ENCODE assay signal across 15 cellular contexts in the genomic region with DNA sequence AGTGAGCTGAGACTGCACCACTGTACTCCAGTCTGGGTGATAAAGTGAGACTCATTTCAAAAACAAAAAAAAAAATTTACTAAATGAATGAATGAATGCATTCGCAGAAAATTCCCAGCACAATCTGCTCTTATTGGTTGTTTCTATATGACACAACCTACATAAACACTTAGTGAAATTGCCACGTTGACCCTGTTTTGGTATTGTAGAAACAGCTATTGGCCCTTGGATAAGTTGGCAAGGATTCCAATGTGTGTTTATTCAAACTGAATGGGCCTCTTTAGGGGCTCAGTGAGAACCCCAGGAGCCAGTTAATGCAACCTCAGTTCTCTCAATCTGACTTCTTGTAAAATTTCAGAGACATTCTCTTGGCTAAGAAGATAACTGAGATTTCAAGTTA.
DNase-seq lines count a peak whose midpoint lies in the region; ATAC-seq, FAIRE-seq and TF ChIP-seq lines count a peak whose summit lies in the region.
"Had no signal": no experiment of that assay in that cellular context is flagged by ENCODE, and none has a peak within 500 bp of the region (broad histone marks: within the 10 kb centered on the region; RNA-seq: fewer than 3 reads in every experiment).

No MANE protein-coding gene starts in this region.

- no peaks in the 10 kb centered on the region for H3K79me1 ChIP-seq in IMR-90 (ENCODE audit: low read depth in 1 of 2, low read length in 2 of 2)

- no peaks in the 10 kb centered on the region for H3K9me3 ChIP-seq in IMR-90 (ENCODE audit: control insufficient read depth, insufficient read depth, low read length)
- H3K9me3 ChIP-seq in OCI-LY1 (ENCODE audit: low read length), result no peaks in the 10 kb centered on the region
- no peaks in the 10 kb centered on the region for H3K9me3 ChIP-seq in endothelial cell of umbilical vein (replicated peaks; ENCODE audit: control insufficient read depth, insufficient read depth, low read length)
- no peaks in the 10 kb centered on the region for H3K9me3 ChIP-seq in smooth muscle cell (replicated peaks; ENCODE audit: low read depth)
- H3K9me3 ChIP-seq: ascending aorta had no signal

- H2BK15ac ChIP-seq in IMR-90 (ENCODE audit: low read depth, low read length), result 0 out of 3 replicates have a peak overlapping the region, but pooled peaks have one; percentile 28

- 0 out of 2 replicates have a peak overlapping the region, but pooled peaks have one; percentile 14 for H4K5ac ChIP-seq in IMR-90 (ENCODE audit: low read depth, low read length)

- H3K9ac ChIP-seq in IMR-90 (ENCODE audit: low read depth, low read length) (no peak overlapping the region), OCI-LY1 (ENCODE audit: low read length) (peak overlapping the region; percentile 47), endothelial cell of umbilical vein (replicated peaks; ENCODE audit: extremely low read depth, insufficient read depth, low read length) (peak overlapping the region; percentile 72), smooth muscle cell (ENCODE audit: low read depth) (no peak overlapping the region)

- 0 out of 2 replicates have a peak overlapping the region, but pooled peaks have one; percentile 7 for H3K18ac ChIP-seq in IMR-90 (ENCODE audit: low read depth, low read length)

- no CpG with 5 or more reads among the region's 2 CpGs for WGBS in IMR-90 (ENCODE audit: extremely low coverage in 2 of 2, insufficient read length in 1 of 2), 2 experiments
- 81% methylated on average over 2 of the region's 2 CpGs for WGBS in smooth muscle cell (ENCODE audit: low lambda C conversion rate)

- H3K27me3 ChIP-seq in IMR-90 (ENCODE audit: control insufficient read depth, insufficient read depth, low read length) (no peaks in the 10 kb centered on the region), OCI-LY1 (ENCODE audit: insufficient read depth, low read length) (no peaks in the 10 kb centered on the region), endothelial cell of umbilical vein (ENCODE audit: control insufficient read depth in 2 of 2, insufficient read depth in 2 of 2, low read length in 2 of 2) (no peaks in the 10 kb centered on the region), smooth muscle cell (ENCODE audit: low read depth) (no peaks in the 10 kb centered on the region)
- H3K27me3 ChIP-seq: ascending aorta had no signal

- no peak overlapping the region for H2BK20ac ChIP-seq in IMR-90 (ENCODE audit: low read depth, low read length)

- H3K4me3 ChIP-seq in IMR-90 (ENCODE audit: insufficient read depth, low read depth, low read length) (no peak overlapping the region), OCI-LY1 (ENCODE audit: low read depth, low read length, poor library complexity, severe bottlenecking) (peak overlapping the region; percentile 45), endothelial cell of umbilical vein (replicated peaks in 1 of 3; ENCODE audit: insufficient read depth in 1 of 3, low read depth in 1 of 3, low read length in 3 of 3) (peak overlapping the region in 1 of 3 experiments; percentile 31), smooth muscle cell (no peak overlapping the region)

- FAIRE-seq in endothelial cell of umbilical vein (lab: Jason Lieb, UNC), result no peak
- FAIRE-seq: kidney had no signal

- H3K9me2 ChIP-seq in OCI-LY1 (ENCODE audit: low read depth, low read length), result no peaks in the 10 kb centered on the region

- H4K20me1 ChIP-seq in IMR-90 (ENCODE audit: insufficient read depth, low read length) (no peaks in the 10 kb centered on the region), OCI-LY1 (ENCODE audit: insufficient read depth, low read length) (no peaks in the 10 kb centered on the region), endothelial cell of umbilical vein (replicated peaks; ENCODE audit: control insufficient read depth, extremely low read depth, insufficient read depth, low read length) (no peaks in the 10 kb centered on the region), smooth muscle cell (ENCODE audit: low read depth) (no peaks in the 10 kb centered on the region)

- H4K8ac ChIP-seq in IMR-90 (ENCODE audit: low read depth in 2 of 2, low read length in 2 of 2), result peak overlapping the region; percentile 69 to 74; a peak in 3 of 4 replicates

- in situ Hi-C loops in IMR-90 (cut with MboI; ENCODE audit: low sequenced_read_pairs), result no loop called here

- CTCF ChIA-PET in IMR-90 (lab: Yijun Ruan, JAX) (no interaction called here), endothelial cell of umbilical vein (lab: Charles Lee) (interaction anchor here (0.6 to 3.8 kb wide), 9 partner anchors 9 to 238 kb away, joined by 3 to 28 read pairs (median 4); a partner anchor contains a TSS), HEK293T (lab: Yijun Ruan, JAX) (interaction anchor here (0.5 to 0.7 kb wide), 4 partner anchors 18 to 182 kb away, joined by 3 to 4 read pairs (median 3); a partner anchor contains a TSS)

- no peak overlapping the region for H3K56ac ChIP-seq in IMR-90 (ENCODE audit: extremely low read depth, insufficient read depth, low read length)

- H2BK120ac ChIP-seq in IMR-90 (ENCODE audit: low read depth, low read length), result no peak overlapping the region

- H3K4me1 ChIP-seq in IMR-90 (ENCODE audit: control insufficient read depth, insufficient read depth, low read length), result peaks cover 14% of the 10 kb centered on the region
- H3K4me1 ChIP-seq in OCI-LY1 (ENCODE audit: insufficient read depth, low read length, severe bottlenecking), result peaks cover 44% of the 10 kb centered on the region
- peaks cover 48% of the 10 kb centered on the region for H3K4me1 ChIP-seq in endothelial cell of umbilical vein (ENCODE audit: control insufficient read depth, extremely low read depth, insufficient read depth, low read length)
- H3K4me1 ChIP-seq in smooth muscle cell (ENCODE audit: low read depth), result peaks cover 10% of the 10 kb centered on the region

- H2AK5ac ChIP-seq in IMR-90 (ENCODE audit: low read depth, low read length), result no peak overlapping the region

- TF ChIP-seq RAD21 in IMR-90 (IDR thresholded peaks at IDR 0.05; ENCODE audit: low read length), result no peak

- no peaks in the 10 kb centered on the region for H3K79me2 ChIP-seq in OCI-LY1 (ENCODE audit: insufficient read depth, low read length)
- H3K79me2 ChIP-seq in endothelial cell of umbilical vein (ENCODE audit: control insufficient read depth, insufficient read depth, low read length), result no peaks in the 10 kb centered on the region
- H3K79me2 ChIP-seq in smooth muscle cell (ENCODE audit: low read depth), result no peaks in the 10 kb centered on the region

- TF ChIP-seq POLR2A in IMR-90 (IDR thresholded peaks at IDR 0.05; ENCODE audit: low read depth, low read length) (no peak), endothelial cell of umbilical vein (IDR thresholded peaks at IDR 0.05; ENCODE audit: low read depth, low read length) (no peak)

- H2AFZ ChIP-seq in IMR-90 (replicated peaks; ENCODE audit: low read length, poor library complexity) (no peak overlapping the region), OCI-LY1 (ENCODE audit: low read length) (no peak overlapping the region), endothelial cell of umbilical vein (ENCODE audit: low read depth, low read length) (peak overlapping the region; percentile 45), smooth muscle cell (ENCODE audit: low read depth) (peak overlapping the region; percentile 67)

- H2BK5ac ChIP-seq in IMR-90 (ENCODE audit: low read depth, low read length, poor library complexity, severe bottlenecking), result peak overlapping the region; percentile 1

- H3K4me2 ChIP-seq in IMR-90 (ENCODE audit: low read depth, low read length) (no peak overlapping the region), OCI-LY1 (ENCODE audit: low read length) (peak overlapping the region; percentile 86), endothelial cell of umbilical vein (ENCODE audit: insufficient read depth, low read length) (peak overlapping the region; percentile 90), smooth muscle cell (no peak overlapping the region)

- BruUV-seq in IMR-90 (replicated peaks; lab: Mats Ljungman, UMichigan), result no TSS peak
- no TSS peak for BruUV-seq in endothelial cell of umbilical vein (replicated peaks; lab: Mats Ljungman, UMichigan)

- POLR2A ChIA-PET in IMR-90 (lab: Charles Lee; ENCODE audit: unreplicated experiment), result no interaction called here
- POLR2A ChIA-PET in endothelial cell of umbilical vein (lab: Charles Lee), result interaction anchor here (0.7 to 2.3 kb wide), 5 partner anchors 60 to 173 kb away, joined by 3 to 12 read pairs (median 4); a partner anchor contains a TSS
- POLR2A ChIA-PET in HEK293T (lab: Yijun Ruan, JAX), result no interaction called here

- no peak overlapping the region; the same call in 1 of the 2 replicates for H3K14ac ChIP-seq in IMR-90 (replicated peaks; ENCODE audit: low read depth, low read length)

- no peak for ATAC-seq in IMR-90 (ENCODE audit: low read depth)

- no peak for TF ChIP-seq CTCF in IMR-90 (conservative IDR thresholded peaks at IDR 0.05; ENCODE audit: low read depth, low read length)
- TF ChIP-seq CTCF in OCI-LY1 (IDR thresholded peaks at IDR 0.05; ENCODE audit: low read length), result no peak
- no peak for TF ChIP-seq CTCF in endothelial cell of umbilical vein (IDR thresholded peaks at IDR 0.05; ENCODE audit: extremely low read depth in 1 of 2, insufficient read depth in 1 of 2, low read depth in 1 of 2, low read length in 2 of 2)
- no peak for TF ChIP-seq CTCF in smooth muscle cell (IDR thresholded peaks at IDR 0.05; ENCODE audit: borderline replicate concordance, insufficient read depth, poor library complexity, severe bottlenecking)

- H3K9me1 ChIP-seq in IMR-90 (ENCODE audit: insufficient read depth, low read length) (peaks cover 18% of the 10 kb centered on the region), endothelial cell of umbilical vein (replicated peaks; ENCODE audit: control insufficient read depth, extremely low read depth, insufficient read depth, low read length) (no peaks in the 10 kb centered on the region)

- H3K27ac ChIP-seq in IMR-90 (ENCODE audit: insufficient read depth, low read length) (no peak overlapping the region), OCI-LY1 (ENCODE audit: low read depth, low read length, poor library complexity, severe bottlenecking) (peak overlapping the region; percentile 96), endothelial cell of umbilical vein (ENCODE audit: insufficient read depth, low read depth, low read length) (peak overlapping the region; percentile 98), smooth muscle cell (ENCODE audit: low read depth) (no peak overlapping the region)

- H3K23ac ChIP-seq in IMR-90 (ENCODE audit: low read depth, low read length), result no peak overlapping the region

- H3K36me3 ChIP-seq in IMR-90 (ENCODE audit: control insufficient read depth, insufficient read depth, low read length) (no peaks in the 10 kb centered on the region), OCI-LY1 (ENCODE audit: insufficient read depth, low read length) (no peaks in the 10 kb centered on the region), endothelial cell of umbilical vein (ENCODE audit: control insufficient read depth in 2 of 2, extremely low read depth in 1 of 2, insufficient read depth in 2 of 2, low read length in 2 of 2) (no peaks in the 10 kb centered on the region), smooth muscle cell (ENCODE audit: low read depth) (no peaks in the 10 kb centered on the region)
- H3K36me3 ChIP-seq: ascending aorta had no signal

- intact Hi-C loops in IMR-90 (cut with micrococcal nuclease) (no loop called here), endothelial cell of umbilical vein (cut with micrococcal nuclease) (loop anchor here (1.0 to 5.0 kb wide), 9 partner anchors 57 to 163 kb away; a partner anchor contains a TSS)

- no peak overlapping the region for H2AK9ac ChIP-seq in IMR-90 (replicated peaks; ENCODE audit: low read depth, low read length, poor library complexity)

- no peak overlapping the region for H3K4ac ChIP-seq in IMR-90 (ENCODE audit: low read depth, low read length)

- H3F3A ChIP-seq in OCI-LY1 (ENCODE audit: insufficient read depth, low read length) (peaks cover 4% of the 10 kb centered on the region), smooth muscle cell (ENCODE audit: low read depth) (no peaks in the 10 kb centered on the region)

- no peak overlapping the region for H4K91ac ChIP-seq in IMR-90 (ENCODE audit: insufficient read depth, low read depth, low read length)

- dilution Hi-C loops in IMR-90 (cut with HindIII; ENCODE audit: low sequenced_read_pairs, unreplicated experiment) (no loop called here), endothelial cell of umbilical vein (cut with MboI; ENCODE audit: extremely low pct_ligation_motif_present, low sequenced_read_pairs) (no loop called here)

- DNase-seq in IMR-90 (no peak), endothelial cell of umbilical vein (ENCODE audit: low read depth, low spot score) (peak; percentile 86), smooth muscle cell (lab: John Stamatoyannopoulos, UW; ENCODE audit: unreplicated experiment) (no peak), anterior cingulate cortex (lab: John Stamatoyannopoulos, UW) (no peak), HEK293T (ENCODE audit: extremely low spot score) (no peak)
- no peak for DNase-seq in NK-92 treated with Interleukin-12 subunit alpha and Interleukin-12 subunit beta, amount 100 ng/mL, for 24 hours (lab: John Stamatoyannopoulos, UW)
- DNase-seq: activated naive CD4-positive, alpha-beta T cell; cortex of kidney; kidney; NCI-H1417 treated with DMSO at 0.1 percent for 48 hours; SIG-M5; stimulated activated CD4-positive, alpha-beta T cell treated with anti-CD3 and anti-CD28 coated beads, Interleukin-4, amount 100 ng/mL, for 4 hours; trophoblast cell had no signal

Comparison
In these comparisons a context has a peak if more than half of its experiments do, and no peak if none do; other contexts are left out.
1. H2AFZ ChIP-seq: peak in endothelial cell of umbilical vein (single experiment) and smooth muscle cell (single experiment); none in IMR-90 (single experiment) and OCI-LY1 (single experiment).
2. H3K27ac ChIP-seq: peak in OCI-LY1 (single experiment) and endothelial cell of umbilical vein (single experiment); none in IMR-90 (single experiment) and smooth muscle cell (single experiment).
3. H3K4me2 ChIP-seq: peak in OCI-LY1 (single experiment) and endothelial cell of umbilical vein (single experiment); none in IMR-90 (single experiment) and smooth muscle cell (single experiment).
4. H3K9ac ChIP-seq: peak in OCI-LY1 (single experiment) and endothelial cell of umbilical vein (single experiment); none in IMR-90 (single experiment) and smooth muscle cell (single experiment).